ENCODE assay signal across 10 cellular contexts in the genomic region with DNA sequence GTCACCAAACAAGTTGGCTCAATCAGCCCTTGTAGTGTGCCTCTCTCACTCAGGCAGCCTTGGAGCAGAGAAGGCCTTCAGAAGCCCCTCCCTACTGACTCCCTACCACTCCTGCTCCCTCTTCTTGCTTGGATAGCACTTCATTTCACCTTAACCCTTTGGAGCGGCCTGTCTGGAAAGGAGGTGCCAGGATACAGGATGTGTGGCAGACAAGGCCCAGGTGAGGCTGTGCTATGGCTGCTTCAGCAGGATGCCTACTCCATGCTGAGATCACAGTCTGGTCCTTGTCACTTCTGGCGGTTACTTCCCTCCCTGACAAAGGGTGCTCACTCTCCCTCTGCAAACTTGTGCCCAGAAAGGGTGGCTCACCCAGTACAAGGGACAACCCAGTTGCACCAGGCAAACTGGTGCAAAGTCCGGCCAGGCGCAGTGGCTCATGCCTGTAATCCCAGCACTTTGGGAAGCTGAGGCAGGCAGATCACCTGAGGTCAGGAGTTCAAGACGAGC. TPM values are rescaled to one million over a fixed set of nuclear protein-coding genes. Genes with fewer than 3 reads are reported as not detected.
A peak's percentile ranks its signal among the peaks of the same experiment; 100 is the strongest.
DNase-seq lines count a peak whose midpoint lies in the region; ATAC-seq and TF ChIP-seq lines count a peak whose summit lies in the region.
"Had no signal": no experiment of that assay in that cellular context is flagged by ENCODE, and none has a peak within 500 bp of the region (broad histone marks: within the 10 kb centered on the region; RNA-seq: fewer than 3 reads in every experiment).

No MANE protein-coding gene starts in this region.

- H3K27me3 Mint-ChIP-seq in GM23338 (ENCODE audit: insufficient read depth, low read depth, poor library complexity) (peaks cover 11% of the 10 kb centered on the region), T-helper 17 cell (no peaks in the 10 kb centered on the region)

- no peaks in the 10 kb centered on the region; the same call in 1 of the 2 replicates for H3K9me2 ChIP-seq in GM23338 (ENCODE audit: insufficient read depth)
- no peaks in the 10 kb centered on the region for H3K9me2 ChIP-seq in hepatocyte (replicated peaks; ENCODE audit: insufficient read depth)

- ATAC-seq in GM23338 (no peak), T-helper 17 cell (no peak), GM19324 (IDR thresholded peaks at IDR 0.05; ENCODE audit: low FRiP score, unreplicated experiment) (no peak), GM19463 (IDR thresholded peaks at IDR 0.05; ENCODE audit: unreplicated experiment) (no peak)

- H4K20me1 ChIP-seq in GM23338 (replicated peaks; ENCODE audit: insufficient read depth) (no peaks in the 10 kb centered on the region), hepatocyte (ENCODE audit: insufficient read depth, poor library complexity, severe bottlenecking) (no peaks in the 10 kb centered on the region)

- no peak overlapping the region for H3K27ac ChIP-seq in GM23338 (ENCODE audit: low read depth)
- H3K27ac ChIP-seq in hepatocyte: peak overlapping the region; percentile 76
- H3K27ac ChIP-seq in skeletal muscle tissue (ENCODE audit: low read depth, low read length): no peak overlapping the region
- H3K27ac ChIP-seq: SK-N-MC had no signal

- H3F3A ChIP-seq in GM23338 (replicated peaks; ENCODE audit: low read depth): peaks cover 5% of the 10 kb centered on the region; the same call in 1 of the 2 replicates

- DNase-seq in GM23338 (ENCODE audit: low spot score) (no peak), T-helper 17 cell (no peak), hepatocyte (ENCODE audit: low spot score) (no peak), nucleus accumbens (lab: John Stamatoyannopoulos, UW) (no peak)
- DNase-seq in activated CD8-positive, alpha-beta memory T cell treated with anti-CD3 and anti-CD28 coated beads, Interleukin-2, amount 50 U/mL, for 48 hours: no peak

- peaks cover 23% of the 10 kb centered on the region for H3K4me1 Mint-ChIP-seq in GM23338
- H3K4me1 Mint-ChIP-seq in T-helper 17 cell: peaks cover 26% of the 10 kb centered on the region

- H3K79me2 ChIP-seq in GM23338 (replicated peaks; ENCODE audit: insufficient read depth): no peaks in the 10 kb centered on the region
- peaks cover 12% of the 10 kb centered on the region for H3K79me2 ChIP-seq in hepatocyte

- H3K4me2 ChIP-seq in GM23338 (peak overlapping the region; percentile 80), hepatocyte (peak overlapping the region; percentile 69)

- H3K9me3 ChIP-seq in T-helper 17 cell (ENCODE audit: control insufficient read depth, low read length, poor library complexity, severe bottlenecking) (no peaks in the 10 kb centered on the region), hepatocyte (ENCODE audit: low read depth) (no peaks in the 10 kb centered on the region), skeletal muscle tissue (ENCODE audit: control insufficient read depth in 3 of 3, low read length in 3 of 3) (no peaks in the 10 kb centered on the region)

- H3K4me1 ChIP-seq in GM23338 (ENCODE audit: insufficient read depth) (peaks cover 19% of the 10 kb centered on the region), hepatocyte (ENCODE audit: insufficient read depth) (peaks cover 9% of the 10 kb centered on the region), skeletal muscle tissue (ENCODE audit: control insufficient read depth in 3 of 3, insufficient read depth in 3 of 3, low read length in 3 of 3) (peaks cover 15 to 34% (median 18%) of the 10 kb centered on the region in 3 donors)

- H3K27me3 ChIP-seq in GM23338 (ENCODE audit: insufficient read depth) (no peaks in the 10 kb centered on the region), hepatocyte (no peaks in the 10 kb centered on the region), skeletal muscle tissue (ENCODE audit: control insufficient read depth in 3 of 3, insufficient read depth in 3 of 3, low read length in 3 of 3) (no peaks in the 10 kb centered on the region)

- TF ChIP-seq CTCF in GM23338 (conservative IDR thresholded peaks at IDR 0.05; ENCODE audit: low read depth in 2 of 2): no peak
- TF ChIP-seq CTCF in hepatocyte (IDR thresholded peaks at IDR 0.05; ENCODE audit: poor library complexity): no peak

- H3K36me3 ChIP-seq in GM23338 (ENCODE audit: insufficient read depth) (no peaks in the 10 kb centered on the region), hepatocyte (replicated peaks; ENCODE audit: insufficient read depth, low read depth) (no peaks in the 10 kb centered on the region), skeletal muscle tissue (ENCODE audit: control insufficient read depth in 3 of 3, insufficient read depth in 3 of 3, low read length in 3 of 3) (peaks cover 0 to 5% (median 0%) of the 10 kb centered on the region in 3 donors)

- no peaks in the 10 kb centered on the region for H3K9me3 Mint-ChIP-seq in GM23338

- WGBS in hepatocyte (ENCODE audit: low lambda C conversion rate, missing lambda C conversion rate): 89% methylated on average over 5 of the region's 5 CpGs

- peak overlapping the region; percentile 90 for H3K4me3 Mint-ChIP-seq in GM23338
- H3K4me3 Mint-ChIP-seq in T-helper 17 cell: peak overlapping the region; percentile 84

- no peak overlapping the region for H3K27ac Mint-ChIP-seq in GM23338
- no peak overlapping the region for H3K27ac Mint-ChIP-seq in T-helper 17 cell

- peak overlapping the region; percentile 23 to 68 (median 64) for H3K9ac ChIP-seq in skeletal muscle tissue (ENCODE audit: low read depth in 1 of 3, low read length in 3 of 3)

- peak overlapping the region; percentile 83 for H3K4me3 ChIP-seq in GM23338
- no peak overlapping the region for H3K4me3 ChIP-seq in hepatocyte
- H3K4me3 ChIP-seq in skeletal muscle tissue (ENCODE audit: low read length in 3 of 3): peak overlapping the region in 2 of 3 donors; percentile 29 to 43

- no peaks in the 10 kb centered on the region for H3K36me3 Mint-ChIP-seq in GM23338 (ENCODE audit: low read depth)
- no peaks in the 10 kb centered on the region for H3K36me3 Mint-ChIP-seq in T-helper 17 cell (ENCODE audit: low read depth)

- H2AFZ ChIP-seq in GM23338 (peak overlapping the region; percentile 93), hepatocyte (no peak overlapping the region)

TF ChIP-seq in GM23338, 12 proteins besides CTCF, POLR2A, EP300 and RAD21:
- TF ChIP-seq, protein P1, sequence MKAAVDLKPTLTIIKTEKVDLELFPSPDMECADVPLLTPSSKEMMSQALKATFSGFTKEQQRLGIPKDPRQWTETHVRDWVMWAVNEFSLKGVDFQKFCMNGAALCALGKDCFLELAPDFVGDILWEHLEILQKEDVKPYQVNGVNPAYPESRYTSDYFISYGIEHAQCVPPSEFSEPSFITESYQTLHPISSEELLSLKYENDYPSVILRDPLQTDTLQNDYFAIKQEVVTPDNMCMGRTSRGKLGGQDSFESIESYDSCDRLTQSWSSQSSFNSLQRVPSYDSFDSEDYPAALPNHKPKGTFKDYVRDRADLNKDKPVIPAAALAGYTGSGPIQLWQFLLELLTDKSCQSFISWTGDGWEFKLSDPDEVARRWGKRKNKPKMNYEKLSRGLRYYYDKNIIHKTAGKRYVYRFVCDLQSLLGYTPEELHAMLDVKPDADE (IDR thresholded peaks at IDR 0.05): no peak

RNA-seq across cellular contexts. Expression of a gene that starts 1.0 kb away (rescaled TPM):
- total RNA-seq in GM23338 (2014; rRNA removed; shearing (Covaris generic)): 12.1 and 13.3 TPM in 2 replicates
- polyA plus RNA-seq in GM23338 (2016; fragmentation: Nextera tagmentation; extraction: Ambion mirVana) (5.5 and 6.4 TPM in 2 replicates), hepatocyte (9.5 and 11.5 TPM in 2 replicates)
- total RNA-seq in T-helper 17 cell (1 to 10 TPM; 2.3 to 4.6 TPM), hepatocyte (10.7 and 13.6 TPM in 2 replicates), skeletal muscle tissue (5.7 TPM)

RNA-seq across cellular contexts. Expression of a gene that starts 11.4 kb away (rescaled TPM):
- 62.0 and 66.6 TPM in 2 replicates for total RNA-seq in GM23338 (2014; rRNA removed; shearing (Covaris generic))
- polyA plus RNA-seq in GM23338 (2016; fragmentation: Nextera tagmentation; extraction: Ambion mirVana) (76.2 and 97.6 TPM in 2 replicates), hepatocyte (47.2 and 78.5 TPM in 2 replicates)
- total RNA-seq in T-helper 17 cell (100 to 1,000 TPM; 129 to 148 TPM), hepatocyte (59.6 and 69.0 TPM in 2 replicates), skeletal muscle tissue (49.1 TPM)

RNA-seq across cellular contexts. Expression of a gene that starts 24.9 kb away (rescaled TPM):
- total RNA-seq in GM23338 (2014; rRNA removed; shearing (Covaris generic)): 3.7 and 4.4 TPM in 2 replicates
- polyA plus RNA-seq in GM23338 (2016; fragmentation: Nextera tagmentation; extraction: Ambion mirVana) (1.8 and 3.9 TPM in 2 replicates), hepatocyte (5.3 and 12.1 TPM in 2 replicates)
- total RNA-seq in T-helper 17 cell (1 to 10 TPM in 1 of 2 donors, under 1 TPM in 1; 0.63 to 1.7 TPM), hepatocyte (7.5 and 8.7 TPM in 2 replicates), skeletal muscle tissue (2.6 TPM)

RNA-seq across cellular contexts. Expression of a gene that starts 58.9 kb away (rescaled TPM):
- 80.1 and 83.0 TPM in 2 replicates for total RNA-seq in GM23338 (2014; rRNA removed; shearing (Covaris generic))
- polyA plus RNA-seq in GM23338 (2016; fragmentation: Nextera tagmentation; extraction: Ambion mirVana) (32.7 and 38.3 TPM in 2 replicates), hepatocyte (2.0 and 2.7 TPM in 2 replicates)
- total RNA-seq in T-helper 17 cell (under 1 TPM; 0.47 to 0.89 TPM), hepatocyte (3.5 and 3.9 TPM in 2 replicates), skeletal muscle tissue (not detected)
- total RNA-seq: posterior vena cava had no signal
